In the genomic region with DNA sequence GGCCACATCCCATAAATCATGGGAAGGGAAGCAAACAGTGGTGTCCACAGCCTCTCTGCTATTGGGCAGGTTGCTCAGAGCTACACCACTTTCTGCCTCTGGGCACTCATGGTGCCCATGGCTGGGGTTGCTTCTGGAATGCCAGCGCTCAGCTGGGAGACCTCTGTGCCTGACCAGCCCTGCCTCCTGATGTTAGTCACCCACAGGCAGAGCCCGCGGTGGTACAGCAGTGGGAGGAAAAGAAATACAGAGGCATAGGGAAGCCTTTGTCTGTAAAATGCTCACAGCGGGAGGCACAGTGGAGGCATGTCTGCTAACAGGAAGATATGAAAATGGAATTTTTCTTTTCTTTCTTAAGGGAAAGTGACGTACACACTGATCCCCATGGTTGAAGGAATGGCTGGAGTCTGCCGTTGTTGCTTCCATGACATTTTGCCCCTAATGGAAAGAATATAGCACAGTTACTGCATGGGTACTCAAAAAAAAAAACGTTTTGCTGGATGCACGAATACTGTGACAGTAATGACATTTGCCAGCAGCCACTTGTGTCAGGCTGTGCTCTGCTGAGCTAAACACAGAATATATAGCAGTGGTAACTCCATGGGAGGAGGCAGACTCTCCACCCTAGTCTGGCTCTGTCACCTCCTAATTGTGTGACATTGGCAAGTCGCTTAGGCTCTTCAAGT, we compare ENCODE assay signal across 20 cellular contexts. TPM values are rescaled to one million over a fixed set of nuclear protein-coding genes. Genes with fewer than 3 reads are reported as not detected.
DNase-seq lines count a peak whose midpoint lies in the region; ATAC-seq and TF ChIP-seq lines count a peak whose summit lies in the region.
"Had no signal": no experiment of that assay in that cellular context is flagged by ENCODE, and none has a peak within 500 bp of the region (broad histone marks: within the 10 kb centered on the region; RNA-seq: fewer than 3 reads in every experiment).

No MANE protein-coding gene starts in this region.

- H4K8ac ChIP-seq in neuronal stem cell (ENCODE audit: low read depth, low read length), result no peak overlapping the region

- H2AFZ ChIP-seq in neuronal stem cell (ENCODE audit: low read length), result no peak overlapping the region
- H2AFZ ChIP-seq: hepatocyte had no signal

- H3K4me1 ChIP-seq in cardiac muscle cell (ENCODE audit: low read depth) (peaks cover 5% of the 10 kb centered on the region), neuronal stem cell (ENCODE audit: control insufficient read depth in 2 of 2, insufficient read depth in 1 of 2, low read depth in 1 of 2, low read length in 2 of 2) (no peaks in the 10 kb centered on the region)

- H3K79me1 ChIP-seq in neuronal stem cell (ENCODE audit: low read depth, low read length), result no peaks in the 10 kb centered on the region

- no peak overlapping the region for H3K4me2 ChIP-seq in neuronal stem cell (ENCODE audit: insufficient read depth, low read length, poor library complexity, severe bottlenecking)
- H3K4me2 ChIP-seq: hepatocyte had no signal

- no peak overlapping the region for H2BK15ac ChIP-seq in neuronal stem cell (ENCODE audit: low read length)

- no peak overlapping the region for H2BK12ac ChIP-seq in neuronal stem cell (ENCODE audit: low read length)

- peaks cover 12% of the 10 kb centered on the region for H3K27me3 Mint-ChIP-seq in stimulated activated memory B cell treated with anti-CD40 and anti-IgM and Interleukin-4, amounts not matched to agents 10 μg/mL and 1 μg/mL and 100 μg/mL, for 72 hours
- H3K27me3 Mint-ChIP-seq in activated T-helper 1 cell treated with anti-CD3 and anti-CD28 coated beads, Interleukin-12 subunit alpha, Interleukin-12 subunit beta, Interleukin-2, Interleukin-4 antibody, amounts not matched to agents 30 ng/mL and 10 ng/mL and 1 ng/mL, durations not matched to agents 14 hours and 24 hours and 36 hours (ENCODE audit: insufficient read depth), result peaks cover 8% of the 10 kb centered on the region
- H3K27me3 Mint-ChIP-seq: activated CD4-positive, alpha-beta T cell treated with anti-CD3 and anti-CD28 coated beads, Interleukin-2, amount 10 ng/mL, durations not matched to agents 24 days and 14 days had no signal

- H3K23ac ChIP-seq in neuronal stem cell (ENCODE audit: low read depth, low read length, poor library complexity), result peak overlapping the region; percentile 20

- ATAC-seq in stimulated activated memory B cell treated with anti-CD40 and anti-IgM and Interleukin-4, amounts not matched to agents 10 μg/mL and 1 μg/mL and 100 μg/mL, for 72 hours, result no peak
- ATAC-seq: activated naive CD8-positive, alpha-beta T cell treated with anti-CD3 and anti-CD28 coated beads, Interleukin-2, amount 50 U/mL, for 24 hours; activated T-cell treated with anti-CD3 and anti-CD28 coated beads, Interleukin-2, amount 50 U/mL, for 4 hours; left colon; natural killer cell; Panc1 had no signal

- H3K18ac ChIP-seq in neuronal stem cell (ENCODE audit: low read length), result no peak overlapping the region

- in situ Hi-C loops in SK-MEL-5 (cut with HindIII; ENCODE audit: low pct_unique_long_range_greater_than_20kb, low sequenced_read_pairs), result no loop called here

- H3K27ac ChIP-seq in cardiac muscle cell (peak overlapping the region; percentile 2), neuronal stem cell (replicated peaks; ENCODE audit: low read length) (no peak overlapping the region)
- H3K27ac ChIP-seq: hepatocyte had no signal

- H3K4ac ChIP-seq in neuronal stem cell (ENCODE audit: low read length), result no peak overlapping the region

- peaks cover 15% of the 10 kb centered on the region for H3K36me3 Mint-ChIP-seq in stimulated activated memory B cell treated with anti-CD40 and anti-IgM and Interleukin-4, amounts not matched to agents 10 μg/mL and 1 μg/mL and 100 μg/mL, for 72 hours
- no peaks in the 10 kb centered on the region for H3K36me3 Mint-ChIP-seq in activated T-helper 1 cell treated with anti-CD3 and anti-CD28 coated beads, Interleukin-12 subunit alpha, Interleukin-12 subunit beta, Interleukin-2, Interleukin-4 antibody, amounts not matched to agents 30 ng/mL and 10 ng/mL and 1 ng/mL, durations not matched to agents 14 hours and 24 hours and 36 hours (ENCODE audit: low read depth)
- H3K36me3 Mint-ChIP-seq: natural killer cell had no signal

- H3K9me3 Mint-ChIP-seq in stimulated activated memory B cell treated with anti-CD40 and anti-IgM and Interleukin-4, amounts not matched to agents 10 μg/mL and 1 μg/mL and 100 μg/mL, for 72 hours, result no peaks in the 10 kb centered on the region
- H3K9me3 Mint-ChIP-seq in activated T-helper 1 cell treated with anti-CD3 and anti-CD28 coated beads, Interleukin-12 subunit alpha, Interleukin-12 subunit beta, Interleukin-2, Interleukin-4 antibody, amounts not matched to agents 30 ng/mL and 10 ng/mL and 1 ng/mL, durations not matched to agents 14 hours and 24 hours and 36 hours, result no peaks in the 10 kb centered on the region
- H3K9me3 Mint-ChIP-seq: activated CD4-positive, alpha-beta T cell treated with anti-CD3 and anti-CD28 coated beads, Interleukin-2, amount 10 ng/mL, durations not matched to agents 24 days and 14 days; activated naive CD8-positive, alpha-beta T cell treated with anti-CD3 and anti-CD28 coated beads, Interleukin-2, amount 50 U/mL, for 24 hours; activated T-cell treated with anti-CD3 and anti-CD28 coated beads, Interleukin-2, amount 50 U/mL, for 4 hours; natural killer cell had no signal

- H3K27me3 ChIP-seq in cardiac muscle cell (no peaks in the 10 kb centered on the region), neuronal stem cell (ENCODE audit: control insufficient read depth in 3 of 3, insufficient read depth in 3 of 3, low read depth in 1 of 3, low read length in 3 of 3) (no peaks in the 10 kb centered on the region)
- H3K27me3 ChIP-seq: hepatocyte had no signal

- H3K4me3 ChIP-seq in cardiac muscle cell (no peak overlapping the region), neuronal stem cell (ENCODE audit: low read length in 2 of 2) (no peak overlapping the region)
- H3K4me3 ChIP-seq: hepatocyte had no signal

- no CpG with 5 or more reads among the region's 9 CpGs for WGBS in neuronal stem cell (ENCODE audit: extremely low coverage in 2 of 2, insufficient read length in 2 of 2, insufficient replicate concordance in 1 of 2), 2 donors

- H3K9me3 ChIP-seq in cardiac muscle cell (ENCODE audit: low read depth) (no peaks in the 10 kb centered on the region), neuronal stem cell (replicated peaks in 1 of 2; ENCODE audit: control insufficient read depth in 2 of 2, insufficient read depth in 1 of 2, low read depth in 1 of 2, low read length in 2 of 2) (no peaks in the 10 kb centered on the region)

- no peak overlapping the region for H3K14ac ChIP-seq in neuronal stem cell (ENCODE audit: low read length)

- TF ChIP-seq CTCF in cardiac muscle cell (IDR thresholded peaks at IDR 0.05; ENCODE audit: low read depth, low read length), result no peak

- no peak overlapping the region for H3K9ac ChIP-seq in neuronal stem cell (ENCODE audit: low read depth, low read length, poor library complexity)

- H3K36me3 ChIP-seq in cardiac muscle cell, result no peaks in the 10 kb centered on the region
- H3K36me3 ChIP-seq in neuronal stem cell (replicated peaks in 1 of 2; ENCODE audit: control insufficient read depth in 2 of 2, insufficient read depth in 2 of 2, low read length in 2 of 2), result peaks cover 0 to 4% of the 10 kb centered on the region in 2 donors

- H4K91ac ChIP-seq in neuronal stem cell (ENCODE audit: low read depth, low read length, poor library complexity), result no peak overlapping the region

- intact Hi-C loops in activated T-helper 1 cell treated with anti-CD3 and anti-CD28 coated beads, Interleukin-12 subunit alpha, Interleukin-12 subunit beta, Interleukin-2, Interleukin-4 antibody, amounts not matched to agents 30 ng/mL and 10 ng/mL and 1 ng/mL, durations not matched to agents 14 hours and 24 hours and 36 hours (cut with micrococcal nuclease), result no loop called here

- no peak overlapping the region for H3K4me3 Mint-ChIP-seq in stimulated activated memory B cell treated with anti-CD40 and anti-IgM and Interleukin-4, amounts not matched to agents 10 μg/mL and 1 μg/mL and 100 μg/mL, for 72 hours
- H3K4me3 Mint-ChIP-seq in activated T-helper 1 cell treated with anti-CD3 and anti-CD28 coated beads, Interleukin-12 subunit alpha, Interleukin-12 subunit beta, Interleukin-2, Interleukin-4 antibody, amounts not matched to agents 30 ng/mL and 10 ng/mL and 1 ng/mL, durations not matched to agents 14 hours and 24 hours and 36 hours, result no peak overlapping the region
- H3K4me3 Mint-ChIP-seq: activated CD4-positive, alpha-beta T cell treated with anti-CD3 and anti-CD28 coated beads, Interleukin-2, amount 10 ng/mL, durations not matched to agents 24 days and 14 days; activated naive CD8-positive, alpha-beta T cell treated with anti-CD3 and anti-CD28 coated beads, Interleukin-2, amount 50 U/mL, for 24 hours; activated T-cell treated with anti-CD3 and anti-CD28 coated beads, Interleukin-2, amount 50 U/mL, for 4 hours; natural killer cell had no signal

- no peak overlapping the region for H3K27ac Mint-ChIP-seq in stimulated activated memory B cell treated with anti-CD40 and anti-IgM and Interleukin-4, amounts not matched to agents 10 μg/mL and 1 μg/mL and 100 μg/mL, for 72 hours
- H3K27ac Mint-ChIP-seq in activated T-helper 1 cell treated with anti-CD3 and anti-CD28 coated beads, Interleukin-12 subunit alpha, Interleukin-12 subunit beta, Interleukin-2, Interleukin-4 antibody, amounts not matched to agents 30 ng/mL and 10 ng/mL and 1 ng/mL, durations not matched to agents 14 hours and 24 hours and 36 hours, result no peak overlapping the region
- H3K27ac Mint-ChIP-seq: activated CD4-positive, alpha-beta T cell treated with anti-CD3 and anti-CD28 coated beads, Interleukin-2, amount 10 ng/mL, durations not matched to agents 24 days and 14 days; activated naive CD8-positive, alpha-beta T cell treated with anti-CD3 and anti-CD28 coated beads, Interleukin-2, amount 50 U/mL, for 24 hours; natural killer cell had no signal

- H2BK120ac ChIP-seq in neuronal stem cell (ENCODE audit: low read depth, low read length), result no peak overlapping the region

- peak; percentile 52 for DNase-seq in ELF-1 (ENCODE audit: low read depth, low spot score)
- DNase-seq in SK-MEL-5 (ENCODE audit: low read depth, low spot score), result peak; percentile 92
- DNase-seq in cardiac muscle cell (ENCODE audit: low read depth in 1 of 2, low spot score in 1 of 2), result peak in 1 of 2 donors; percentile 63
- DNase-seq in neuronal stem cell (ENCODE audit: low spot score), result no peak
- DNase-seq in NCI-H524 treated with DMSO at 0.1 percent for 48 hours (lab: John Stamatoyannopoulos, UW), result no peak
- DNase-seq in DMS153 (lab: John Stamatoyannopoulos, UW), result no peak
- DNase-seq in activated T-helper 1 cell treated with anti-CD3 and anti-CD28 coated beads, Interleukin-12 subunit alpha, Interleukin-12 subunit beta, Interleukin-2, Interleukin-4 antibody, amounts not matched to agents 30 ng/mL and 10 ng/mL and 1 ng/mL, durations not matched to agents 14 hours and 24 hours and 36 hours (ENCODE audit: low spot score), result no peak
- DNase-seq: activated CD4-positive, alpha-beta T cell treated with anti-CD3 and anti-CD28 coated beads, Interleukin-2, amount 10 ng/mL, durations not matched to agents 24 days and 14 days; activated naive CD8-positive, alpha-beta T cell treated with anti-CD3 and anti-CD28 coated beads, Interleukin-2, amount 50 U/mL, for 24 hours; activated T-cell treated with anti-CD3 and anti-CD28 coated beads, Interleukin-2, amount 50 U/mL, for 4 hours; AML-193; cortex of kidney; left colon; natural killer cell; NCI-H1930; NCI-H748 treated with DMSO at 0.1 percent for 48 hours; stimulated activated naive CD4-positive, alpha-beta T cell had no signal

- no peak overlapping the region for H2AK5ac ChIP-seq in neuronal stem cell (ENCODE audit: low read depth, low read length)

- H3K4me1 Mint-ChIP-seq in stimulated activated memory B cell treated with anti-CD40 and anti-IgM and Interleukin-4, amounts not matched to agents 10 μg/mL and 1 μg/mL and 100 μg/mL, for 72 hours, result peaks cover 6% of the 10 kb centered on the region
- H3K4me1 Mint-ChIP-seq in activated T-helper 1 cell treated with anti-CD3 and anti-CD28 coated beads, Interleukin-12 subunit alpha, Interleukin-12 subunit beta, Interleukin-2, Interleukin-4 antibody, amounts not matched to agents 30 ng/mL and 10 ng/mL and 1 ng/mL, durations not matched to agents 14 hours and 24 hours and 36 hours (ENCODE audit: low read depth), result peaks cover 9% of the 10 kb centered on the region
- H3K4me1 Mint-ChIP-seq: activated naive CD8-positive, alpha-beta T cell treated with anti-CD3 and anti-CD28 coated beads, Interleukin-2, amount 50 U/mL, for 24 hours had no signal

- H2BK5ac ChIP-seq in neuronal stem cell (ENCODE audit: low read length), result no peak overlapping the region

RNA-seq across cellular contexts. Expression of gene MTARC1, which starts 21.9 kb away (rescaled TPM):
- total RNA-seq in SK-MEL-5 (2014; rRNA removed; shearing (Covaris generic)), result 0.61 and 1.6 TPM in 2 replicates
- 0.25 and 0.67 TPM in 2 replicates for polyA plus RNA-seq in SK-MEL-5 (2015; cell fraction: cytosol; rRNA removed)
- polyA plus RNA-seq in SK-MEL-5 (2015; cell fraction: nucleus; rRNA removed), result 0.54 TPM in 1 of 2 replicates, not detected in the other
- 4.5 and 5.5 TPM in 2 replicates for total RNA-seq in cardiac muscle cell
- polyA plus RNA-seq in cardiac muscle cell, result 15.8 and 16.3 TPM in 2 replicates
- polyA plus RNA-seq in neuronal stem cell (2013, experiment 1 of 2), result 9.6 TPM
- polyA plus RNA-seq in neuronal stem cell (2013, experiment 2 of 2), result 9.9 TPM
- not detected in 2 replicates for total RNA-seq in activated T-helper 1 cell treated with anti-CD3 and anti-CD28 coated beads, Interleukin-12 subunit alpha, Interleukin-12 subunit beta, Interleukin-2, Interleukin-4 antibody, amounts not matched to agents 30 ng/mL and 10 ng/mL and 1 ng/mL, durations not matched to agents 14 hours and 24 hours and 36 hours
- total RNA-seq: activated CD4-positive, alpha-beta T cell treated with anti-CD3 and anti-CD28 coated beads, Interleukin-2, amount 10 ng/mL, durations not matched to agents 24 days and 14 days had no signal

Comparison
In these comparisons a context has a peak if more than half of its experiments do, and no peak if none do; other contexts are left out.
1. DNase-seq: peak in ELF-1 (single experiment) and SK-MEL-5 (single experiment); none in neuronal stem cell (single experiment), NCI-H524 treated with DMSO at 0.1 percent for 48 hours (single experiment), DMS153 (single experiment) and activated T-helper 1 cell treated with anti-CD3 and anti-CD28 coated beads, Interleukin-12 subunit alpha, Interleukin-12 subunit beta, Interleukin-2, Interleukin-4 antibody, amounts not matched to agents 30 ng/mL and 10 ng/mL and 1 ng/mL, durations not matched to agents 14 hours and 24 hours and 36 hours (single experiment).